ENCODE assay signal across 1 cellular context in genomic region chr19:17215125-17215971, GRCh38.
TF ChIP-seq lines count a peak whose summit lies in the region.

Gene USE1 (plus strand): TSS chr19:17215357. CDS start chr19:17215406, 49 bp downstream.

TF ChIP-seq in HepG2, 621 proteins besides CTCF, POLR2A, EP300 and RAD21 (continued from another document and continues in another):
- TF ChIP-seq SKI (IDR thresholded peaks at IDR 0.05; ENCODE audit: partially characterized antibody) = no peak
- peak; percentile 88; the same call in 1 of the 2 replicates for TF ChIP-seq ELK4 (CRISPR knock-in tag; IDR thresholded peaks at IDR 0.05; ENCODE audit: borderline replicate concordance)
- TF ChIP-seq MYC (CRISPR knock-in tag; IDR thresholded peaks at IDR 0.05; ENCODE audit: borderline replicate concordance) = peak; percentile 92
- no peak for TF ChIP-seq ZNF382 (CRISPR knock-in tag; IDR thresholded peaks at IDR 0.05; ENCODE audit: borderline replicate concordance)
- TF ChIP-seq ZNF484 (CRISPR knock-in tag; IDR thresholded peaks at IDR 0.05; ENCODE audit: borderline replicate concordance, low read depth) = no peak
- no peak for TF ChIP-seq PAWR (CRISPR knock-in tag; IDR thresholded peaks at IDR 0.05; ENCODE audit: borderline replicate concordance)
- no peak for TF ChIP-seq ZNF205 (CRISPR knock-in tag; IDR thresholded peaks at IDR 0.05)
- TF ChIP-seq ZNF619 (CRISPR knock-in tag; IDR thresholded peaks at IDR 0.05) = no peak
- TF ChIP-seq ZNF709 (CRISPR knock-in tag; IDR thresholded peaks at IDR 0.05) = peak; percentile 85; the same call in 1 of the 2 replicates
- no peak for TF ChIP-seq TCF12 (IDR thresholded peaks at IDR 0.05)
- TF ChIP-seq TCF12 (CRISPR knock-in tag; IDR thresholded peaks at IDR 0.05) = peak; percentile 52; the same call in 1 of the 2 replicates
- no peak for TF ChIP-seq RFXANK (CRISPR knock-in tag; IDR thresholded peaks at IDR 0.05)
- TF ChIP-seq ZNF609 (CRISPR knock-in tag; IDR thresholded peaks at IDR 0.05; ENCODE audit: borderline replicate concordance) = no peak; the same call in 1 of the 2 replicates
- TF ChIP-seq PRDM4 (CRISPR knock-in tag; IDR thresholded peaks at IDR 0.05; ENCODE audit: borderline replicate concordance) = no peak
- TF ChIP-seq ZBTB46 (CRISPR knock-in tag; IDR thresholded peaks at IDR 0.05; ENCODE audit: borderline replicate concordance) = no peak
- peak; percentile 72 for TF ChIP-seq ZBTB2 (CRISPR knock-in tag; IDR thresholded peaks at IDR 0.05; ENCODE audit: low read depth)
- no peak for TF ChIP-seq REL (CRISPR knock-in tag; conservative IDR thresholded peaks at IDR 0.05)
- peak; percentile 93 for TF ChIP-seq HDAC1 (CRISPR knock-in tag; IDR thresholded peaks at IDR 0.05)
- TF ChIP-seq NR3C1 (CRISPR knock-in tag; IDR thresholded peaks at IDR 0.05) = no peak
- TF ChIP-seq HOXA3 (CRISPR knock-in tag; IDR thresholded peaks at IDR 0.05) = peak; percentile 99
- TF ChIP-seq ZNF124 (CRISPR knock-in tag; IDR thresholded peaks at IDR 0.05) = 0 out of 2 replicates have a peak, but pooled peaks have one; percentile 49
- no peak for TF ChIP-seq ZNF326 (CRISPR knock-in tag; IDR thresholded peaks at IDR 0.05; ENCODE audit: borderline replicate concordance)
- TF ChIP-seq HIC2 (CRISPR knock-in tag; IDR thresholded peaks at IDR 0.05; ENCODE audit: low read depth) = no peak; the same call in 1 of the 2 replicates
- no peak for TF ChIP-seq ZNF780A (CRISPR knock-in tag; IDR thresholded peaks at IDR 0.05)
- TF ChIP-seq ZBTB14 (CRISPR knock-in tag; IDR thresholded peaks at IDR 0.05) = no peak
- peak in 1 of 2 experiments; percentile 58; a peak in 2 of 4 replicates for TF ChIP-seq ATF4 (CRISPR knock-in tag; IDR thresholded peaks at IDR 0.05)
- TF ChIP-seq ZNF530 (CRISPR knock-in tag; IDR thresholded peaks at IDR 0.05; ENCODE audit: low read depth) = no peak
- no peak for TF ChIP-seq FIP1L1 (IDR thresholded peaks at IDR 0.05; ENCODE audit: borderline replicate concordance, insufficient read depth, low read depth, low read length)
- TF ChIP-seq TBP (CRISPR knock-in tag; IDR thresholded peaks at IDR 0.05) = no peak
- no peak for TF ChIP-seq AHR (CRISPR knock-in tag; IDR thresholded peaks at IDR 0.05)
- TF ChIP-seq NFATC3 (CRISPR knock-in tag; IDR thresholded peaks at IDR 0.05) = no peak
- TF ChIP-seq KIAA2018 (CRISPR knock-in tag; IDR thresholded peaks at IDR 0.05; ENCODE audit: borderline replicate concordance) = no peak
